ENCODE assay signal across 22 cellular contexts in the genomic region with DNA sequence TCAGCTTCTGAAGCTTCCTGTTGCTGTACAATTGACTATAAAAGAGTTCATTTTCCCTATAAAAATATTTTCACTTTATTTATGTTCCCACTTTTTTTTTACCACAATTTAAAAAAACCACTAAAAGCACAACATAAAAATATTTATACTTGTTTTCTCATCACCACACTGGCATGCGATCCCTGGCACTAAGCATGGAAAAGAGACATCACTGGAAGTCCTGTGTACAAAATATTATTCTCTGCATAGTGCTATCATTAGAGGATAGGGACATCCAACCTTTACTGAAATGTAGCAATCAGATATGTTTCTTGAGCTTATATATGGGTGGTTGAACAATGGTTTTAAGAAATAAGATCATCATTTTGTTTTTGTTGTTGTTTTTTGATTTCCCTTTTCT.
"Had no signal": no experiment of that assay in that cellular context is flagged by ENCODE, and none has a peak within 500 bp of the region (broad histone marks: within the 10 kb centered on the region; RNA-seq: fewer than 3 reads in every experiment).

No MANE protein-coding gene starts in this region.

- FAIRE-seq: kidney, urothelium cell line had no signal

- H3K9me3 ChIP-seq: esophagus squamous epithelium, neutrophil, pancreas, psoas muscle, right atrium auricular region, transverse colon had no signal

- H3K36me3 ChIP-seq: esophagus squamous epithelium, neutrophil, pancreas, right atrium auricular region, transverse colon had no signal

- H3K27me3 ChIP-seq: esophagus squamous epithelium, neutrophil, right atrium auricular region, transverse colon had no signal

- DNase-seq: activated B cell treated with CpG ODN at 0.5 μM for 24 hours; activated CD4-positive, alpha-beta memory T cell treated with anti-CD3 and anti-CD28 coated beads for 36 hours; activated CD4-positive, alpha-beta T cell treated with anti-CD3 and anti-CD28 coated beads for 36 hours; activated effector memory CD4-positive, alpha-beta T cell treated with Interleukin-2 at 50 U/mL for 16 hours; activated naive CD4-positive, alpha-beta T cell treated with anti-CD3 and anti-CD28 coated beads for 36 hours; activated naive CD8-positive, alpha-beta T cell treated with anti-CD3 and anti-CD28 coated beads, Interleukin-2, amount 10 ng/mL, durations not matched to agents 7 days and 5 days; activated T-cell treated with anti-CD3 and anti-CD28 coated beads, Interleukin-2, amount 50 U/mL, for 72 hours; cerebellar nuclear complex; endodermal cell; esophagus squamous epithelium; kidney; pancreas; psoas muscle; stimulated activated CD4-positive, alpha-beta T cell treated with anti-CD3 and anti-CD28 coated beads, Interleukin-1b, Interleukin-23, amount 100 ng/mL, for 48 hours; stimulated activated naive CD8-positive, alpha-beta T cell treated with anti-CD3 and anti-CD28 coated beads, Interleukin-15, amount 100 ng/mL, for 72 hours; T-helper 17 cell; transverse colon had no signal

- H3K27ac ChIP-seq: coronary artery, esophagus squamous epithelium, neutrophil, pancreas, psoas muscle, right atrium auricular region had no signal

- H3K4me1 ChIP-seq: esophagus squamous epithelium, pancreas, psoas muscle, right atrium auricular region, transverse colon had no signal

- H3K4me3 ChIP-seq: coronary artery, esophagus squamous epithelium, lung, pancreas, psoas muscle, right atrium auricular region, transverse colon had no signal
